Comparison of ENCODE assay signal across 2 cellular contexts in genomic region chr9:87490907-87491306, GRCh38.
TF ChIP-seq lines count a peak whose summit lies in the region.

No MANE protein-coding gene starts in this region.

TF ChIP-seq in A549, 52 proteins besides CTCF, POLR2A, EP300 and RAD21:
- TF ChIP-seq, protein P1, sequence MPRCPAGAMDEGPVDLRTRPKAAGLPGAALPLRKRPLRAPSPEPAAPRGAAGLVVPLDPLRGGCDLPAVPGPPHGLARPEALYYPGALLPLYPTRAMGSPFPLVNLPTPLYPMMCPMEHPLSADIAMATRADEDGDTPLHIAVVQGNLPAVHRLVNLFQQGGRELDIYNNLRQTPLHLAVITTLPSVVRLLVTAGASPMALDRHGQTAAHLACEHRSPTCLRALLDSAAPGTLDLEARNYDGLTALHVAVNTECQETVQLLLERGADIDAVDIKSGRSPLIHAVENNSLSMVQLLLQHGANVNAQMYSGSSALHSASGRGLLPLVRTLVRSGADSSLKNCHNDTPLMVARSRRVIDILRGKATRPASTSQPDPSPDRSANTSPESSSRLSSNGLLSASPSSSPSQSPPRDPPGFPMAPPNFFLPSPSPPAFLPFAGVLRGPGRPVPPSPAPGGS (IDR thresholded peaks at IDR 0.05) = no peak
- TF ChIP-seq FOSL2 (IDR thresholded peaks at IDR 0.05) = no peak
- no peak for TF ChIP-seq FOSL2 (CRISPR knock-in tag; IDR thresholded peaks at IDR 0.05)
- no peak for TF ChIP-seq JUNB (IDR thresholded peaks at IDR 0.05)
- no peak for TF ChIP-seq CBX8 (IDR thresholded peaks at IDR 0.05)
- TF ChIP-seq MAFK (IDR thresholded peaks at IDR 0.05; ENCODE audit: partially characterized antibody) = peak; percentile 27

TF ChIP-seq in neural cell, 6 proteins besides CTCF, POLR2A, EP300 and RAD21:
- TF ChIP-seq TAF1 (IDR thresholded peaks at IDR 0.05; ENCODE audit: low read depth) (no peak), POLR2AphosphoS5 (IDR thresholded peaks at IDR 0.05) (peak; percentile 36)
TF ChIP-seq in neural cell: peak in this region for 1.
